Comparison of ENCODE assay signal across 1 cellular context in genomic region chr11:112227002-112227401, GRCh38.
TF ChIP-seq lines count a peak whose summit lies in the region.

No MANE protein-coding gene starts in this region.

TF ChIP-seq in K562, 482 proteins besides CTCF, POLR2A, EP300 and RAD21 (continued from another document):
- TF ChIP-seq MGA (IDR thresholded peaks at IDR 0.05) (0 out of 2 replicates have a peak, but pooled peaks have one; percentile 19), SNIP1 (IDR thresholded peaks at IDR 0.05; ENCODE audit: low read depth) (no peak), KDM5B (IDR thresholded peaks at IDR 0.05; ENCODE audit: insufficient replicate concordance, low read depth, low read length) (no peak), RBM34 (IDR thresholded peaks at IDR 0.05; ENCODE audit: borderline replicate concordance, insufficient read depth, low read length) (no peak), HMBOX1 (IDR thresholded peaks at IDR 0.05) (peak; percentile 30; the same call in 1 of the 2 replicates)
